Comparison of ENCODE assay signal across 9 cellular contexts in the genomic region with DNA sequence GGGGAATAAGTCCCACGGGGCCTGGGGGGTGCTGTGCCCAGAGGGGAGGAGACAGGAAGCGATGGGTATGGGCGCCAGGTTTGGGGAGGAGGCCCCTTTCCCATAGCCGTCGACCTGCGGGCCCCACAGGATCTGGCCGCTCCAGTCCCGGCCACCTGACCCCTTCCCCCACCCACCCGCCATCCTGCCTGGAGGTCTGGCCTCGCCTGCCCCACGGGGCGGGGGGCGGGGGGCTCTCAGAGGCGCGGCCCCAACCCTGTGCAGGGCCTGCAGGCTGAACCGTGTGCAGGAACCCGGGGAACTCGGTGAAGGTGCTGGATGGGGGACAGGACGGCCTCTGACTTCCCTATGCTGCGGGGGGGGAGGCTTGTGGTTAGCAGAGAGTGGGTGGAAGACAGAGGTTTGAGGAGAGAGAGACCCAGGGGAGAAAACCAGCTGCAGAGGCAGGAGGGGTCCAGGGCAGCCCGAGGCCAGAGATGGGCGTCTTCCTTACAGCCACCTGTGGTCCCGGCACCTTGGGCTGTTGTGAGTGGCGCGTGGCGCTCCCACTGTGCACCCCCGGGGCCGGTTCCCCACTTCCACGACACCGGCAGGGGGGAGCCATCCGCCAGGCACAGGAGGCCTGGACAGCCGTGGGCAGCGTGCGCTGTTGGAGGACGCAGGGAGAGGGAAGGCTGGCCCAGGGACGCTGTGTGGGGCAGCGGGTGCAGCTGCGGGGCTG. TPM values are rescaled to one million over a fixed set of nuclear protein-coding genes. Genes with fewer than 3 reads are reported as not detected.
DNase-seq lines count a peak whose midpoint lies in the region; ATAC-seq and TF ChIP-seq lines count a peak whose summit lies in the region.
"Had no signal": no experiment of that assay in that cellular context is flagged by ENCODE, and none has a peak within 500 bp of the region (broad histone marks: within the 10 kb centered on the region; RNA-seq: fewer than 3 reads in every experiment).

No MANE protein-coding gene starts in this region.

- no peak for TF ChIP-seq POLR2A in vagina (IDR thresholded peaks at IDR 0.05)

- no peaks in the 10 kb centered on the region for H3K36me3 ChIP-seq in vagina

- intact Hi-C loops in left ventricle myocardium superior (cut with micrococcal nuclease) (no loop called here), vagina (cut with DNase I) (no loop called here)

- H3K27me3 Mint-ChIP-seq in activated CD4-positive, alpha-beta memory T cell treated with anti-CD3 and anti-CD28 coated beads, Interleukin-2, amount 10 ng/mL, durations not matched to agents 7 days and 5 days, result no peaks in the 10 kb centered on the region

- H3K4me1 ChIP-seq in vagina, result peaks cover 57% of the 10 kb centered on the region

- CTCF ChIA-PET in activated CD4-positive, alpha-beta memory T cell treated with anti-CD3 and anti-CD28 coated beads, Interleukin-2, amount 10 ng/mL, durations not matched to agents 7 days and 5 days (lab: Charles Lee), result interaction anchor here (1.1 to 1.4 kb wide), 2 partner anchors 22 to 51 kb away, joined by 3 to 4 read pairs; no protein-coding TSS in a partner anchor

- peaks cover 45% of the 10 kb centered on the region for H3K4me1 Mint-ChIP-seq in activated CD4-positive, alpha-beta memory T cell treated with anti-CD3 and anti-CD28 coated beads, Interleukin-2, amount 10 ng/mL, durations not matched to agents 7 days and 5 days

- H3K27ac Mint-ChIP-seq in activated CD4-positive, alpha-beta memory T cell treated with anti-CD3 and anti-CD28 coated beads, Interleukin-2, amount 10 ng/mL, durations not matched to agents 7 days and 5 days, result peak overlapping the region; percentile 99

- TF ChIP-seq CTCF in vagina (IDR thresholded peaks at IDR 0.05), result no peak

- H3K36me3 Mint-ChIP-seq in activated CD4-positive, alpha-beta memory T cell treated with anti-CD3 and anti-CD28 coated beads, Interleukin-2, amount 10 ng/mL, durations not matched to agents 7 days and 5 days (ENCODE audit: low read depth), result peaks cover 22% of the 10 kb centered on the region

- H3K4me3 Mint-ChIP-seq in activated CD4-positive, alpha-beta memory T cell treated with anti-CD3 and anti-CD28 coated beads, Interleukin-2, amount 10 ng/mL, durations not matched to agents 7 days and 5 days, result peak overlapping the region; percentile 82

- POLR2A ChIA-PET in activated CD4-positive, alpha-beta memory T cell treated with anti-CD3 and anti-CD28 coated beads, Interleukin-2, amount 10 ng/mL, durations not matched to agents 7 days and 5 days (lab: Charles Lee), result interaction anchor here (1.4 to 4.5 kb wide), 5 partner anchors 8 to 190 kb away, joined by 5 to 65 read pairs (median 9); partner anchors contain the start of genes AGRN, B3GALT6 and SDF4

- peak overlapping the region; percentile 32 to 47 for H3K4me3 ChIP-seq in vagina

- ATAC-seq in left ventricle myocardium superior (no peak), HG03565 (IDR thresholded peaks at IDR 0.05; ENCODE audit: unreplicated experiment) (no peak)

- peak overlapping the region; percentile 75 for H3K27ac ChIP-seq in vagina

- no peaks in the 10 kb centered on the region for H3K9me3 Mint-ChIP-seq in activated CD4-positive, alpha-beta memory T cell treated with anti-CD3 and anti-CD28 coated beads, Interleukin-2, amount 10 ng/mL, durations not matched to agents 7 days and 5 days

- H3K9me3 ChIP-seq in vagina, result no peaks in the 10 kb centered on the region

- no peaks in the 10 kb centered on the region for H3K27me3 ChIP-seq in vagina

- DNase-seq in stimulated activated CD4-positive, alpha-beta T cell treated with anti-CD3 and anti-CD28 coated beads, Interleukin-15, amount 100 ng/mL, for 24 hours, result peak; percentile 78
- no peak for DNase-seq in stimulated activated CD4-positive, alpha-beta T cell treated with anti-CD3 and anti-CD28 coated beads, Interleukin-12 subunit alpha, Interleukin-12 subunit beta, amount 100 ng/mL, for 4 hours
- DNase-seq in activated CD4-positive, alpha-beta memory T cell treated with anti-CD3 and anti-CD28 coated beads, Interleukin-2, amount 10 ng/mL, durations not matched to agents 7 days and 5 days, result peak; percentile 58
- peak; percentile 25 for DNase-seq in left ventricle myocardium superior
- DNase-seq in vagina (ENCODE audit: extremely low spot score in 2 of 2), result no peak
- DNase-seq in SHP77 (lab: John Stamatoyannopoulos, UW), result no peak
- no peak for DNase-seq in retina

RNA-seq across cellular contexts. Expression of gene TNFRSF18, which starts 2.5 kb away (rescaled TPM):
- 100 to 1,000 TPM; 115 to 116 TPM for total RNA-seq in activated CD4-positive, alpha-beta memory T cell treated with anti-CD3 and anti-CD28 coated beads, Interleukin-2, amount 10 ng/mL, durations not matched to agents 7 days and 5 days
- 0.32 TPM for total RNA-seq in left ventricle myocardium superior
- 4.4 TPM for total RNA-seq in vagina
- total RNA-seq: frontal cortex had no signal

RNA-seq across cellular contexts. Expression of gene TNFRSF4, which starts 5.1 kb away (rescaled TPM):
- total RNA-seq in activated CD4-positive, alpha-beta memory T cell treated with anti-CD3 and anti-CD28 coated beads, Interleukin-2, amount 10 ng/mL, durations not matched to agents 7 days and 5 days, result 100 to 1,000 TPM; 237 to 243 TPM
- 2.3 TPM for total RNA-seq in left ventricle myocardium superior
- not detected for total RNA-seq in vagina
- total RNA-seq: frontal cortex had no signal

RNA-seq across cellular contexts. Expression of gene SDF4, which starts 22.9 kb away (rescaled TPM):
- 100 to 1,000 TPM; 181 TPM for total RNA-seq in activated CD4-positive, alpha-beta memory T cell treated with anti-CD3 and anti-CD28 coated beads, Interleukin-2, amount 10 ng/mL, durations not matched to agents 7 days and 5 days
- 117 TPM for total RNA-seq in left ventricle myocardium superior
- total RNA-seq in vagina, result 74.2 TPM

RNA-seq across cellular contexts. Expression of gene B3GALT6, which starts 23.2 kb away (rescaled TPM):
- 10 to 100 TPM; 13.3 to 14.4 TPM for total RNA-seq in activated CD4-positive, alpha-beta memory T cell treated with anti-CD3 and anti-CD28 coated beads, Interleukin-2, amount 10 ng/mL, durations not matched to agents 7 days and 5 days
- total RNA-seq in left ventricle myocardium superior, result 7.5 TPM
- 11.0 TPM for total RNA-seq in vagina

RNA-seq across cellular contexts. Expression of gene TTLL10, which starts 35.2 kb away (rescaled TPM):
- total RNA-seq in activated CD4-positive, alpha-beta memory T cell treated with anti-CD3 and anti-CD28 coated beads, Interleukin-2, amount 10 ng/mL, durations not matched to agents 7 days and 5 days, result not detected
- total RNA-seq in left ventricle myocardium superior, result not detected
- total RNA-seq in vagina, result not detected
- total RNA-seq: frontal cortex had no signal

Comparison
In these comparisons a context has a peak if more than half of its experiments do, and no peak if none do; other contexts are left out.
1. DNase-seq: peak in stimulated activated CD4-positive, alpha-beta T cell treated with anti-CD3 and anti-CD28 coated beads, Interleukin-15, amount 100 ng/mL, for 24 hours (single experiment), activated CD4-positive, alpha-beta memory T cell treated with anti-CD3 and anti-CD28 coated beads, Interleukin-2, amount 10 ng/mL, durations not matched to agents 7 days and 5 days (single experiment) and left ventricle myocardium superior (single experiment); none in stimulated activated CD4-positive, alpha-beta T cell treated with anti-CD3 and anti-CD28 coated beads, Interleukin-12 subunit alpha, Interleukin-12 subunit beta, amount 100 ng/mL, for 4 hours (single experiment), vagina (0 of 2), SHP77 (0 of 2) and retina (single experiment).
2. RNA of gene TNFRSF18, which starts 2.5 kb away (total RNA-seq): 115 to 116 TPM in activated CD4-positive, alpha-beta memory T cell treated with anti-CD3 and anti-CD28 coated beads, Interleukin-2, amount 10 ng/mL, durations not matched to agents 7 days and 5 days; 4.4 TPM in vagina (single experiment) and 0.32 TPM in left ventricle myocardium superior (single experiment); every median in the first group is over 10 times any median in the second.
3. RNA of gene TNFRSF4, which starts 5.1 kb away (total RNA-seq): 237 to 243 TPM in activated CD4-positive, alpha-beta memory T cell treated with anti-CD3 and anti-CD28 coated beads, Interleukin-2, amount 10 ng/mL, durations not matched to agents 7 days and 5 days; 2.3 TPM in left ventricle myocardium superior (single experiment) and not detected in vagina (single experiment); every median in the first group is over 10 times any median in the second.